In the genomic region with DNA sequence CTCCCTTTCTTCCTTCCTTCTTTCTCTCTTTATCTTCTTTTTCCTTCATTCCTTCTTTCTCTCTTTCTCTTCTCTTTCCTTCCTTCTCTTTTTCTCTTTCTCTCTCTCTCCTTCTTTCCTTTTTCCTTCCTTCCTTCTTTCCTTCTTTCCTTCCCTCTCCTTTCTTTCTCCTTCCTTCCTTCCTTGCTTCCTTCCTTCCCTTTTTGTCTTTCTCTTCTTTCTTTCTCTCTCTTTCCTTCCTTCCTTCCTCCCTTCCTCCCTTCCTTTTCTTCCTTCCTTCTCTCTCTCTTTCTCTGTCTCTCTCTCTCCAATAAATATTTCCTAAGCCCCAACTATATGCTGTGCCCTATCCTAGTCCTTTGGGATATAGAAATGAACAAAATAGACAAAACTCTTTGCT, we compare ENCODE assay signal across 27 cellular contexts.
"Had no signal": no experiment of that assay in that cellular context is flagged by ENCODE, and none has a peak within 500 bp of the region (broad histone marks: within the 10 kb centered on the region; RNA-seq: fewer than 3 reads in every experiment).

No MANE protein-coding gene starts in this region.

- H3K27ac Mint-ChIP-seq: nephron; neural progenitor cell; progenitor cell of endocrine pancreas; stimulated activated effector memory CD8-positive, alpha-beta T cell treated with anti-CD3 and anti-CD28 coated beads, Interleukin-12 subunit alpha, Interleukin-12 subunit beta, amount 100 ng/mL, for 72 hours; stimulated activated naive B cell treated with anti-CD40 and anti-IgM and Interleukin-4, amounts not matched to agents 10 μg/mL and 1 μg/mL and 100 μg/mL, for 72 hours; stimulated activated naive CD8-positive, alpha-beta T cell treated with anti-CD3 and anti-CD28 coated beads, Interleukin-15, Interleukin-2, amounts not matched to agents 100 ng/mL and 50 ng/mL, for 24 hours had no signal

- FAIRE-seq: small intestine, urothelium cell line had no signal

- H3K36me3 ChIP-seq: neural progenitor cell, ovary, right lobe of liver, sigmoid colon, stomach, thoracic aorta, thyroid gland, tibial nerve, upper lobe of left lung, vagina had no signal

- H3K9ac ChIP-seq: neural progenitor cell, parathyroid adenoma had no signal

- H2AFZ ChIP-seq: neural progenitor cell, parathyroid adenoma had no signal

- H3K27me3 ChIP-seq: neural progenitor cell, ovary, right lobe of liver, thyroid gland, upper lobe of left lung, vagina had no signal

- H3K4me3 Mint-ChIP-seq: nephron; neural progenitor cell; stimulated activated effector memory CD8-positive, alpha-beta T cell treated with anti-CD3 and anti-CD28 coated beads, Interleukin-12 subunit alpha, Interleukin-12 subunit beta, amount 100 ng/mL, for 72 hours; stimulated activated naive B cell treated with anti-CD40 and anti-IgM and Interleukin-4, amounts not matched to agents 10 μg/mL and 1 μg/mL and 100 μg/mL, for 72 hours; stimulated activated naive CD8-positive, alpha-beta T cell treated with anti-CD3 and anti-CD28 coated beads, Interleukin-15, Interleukin-2, amounts not matched to agents 100 ng/mL and 50 ng/mL, for 24 hours had no signal

- H3K4me3 ChIP-seq: neural progenitor cell, ovary, psoas muscle, right lobe of liver, sigmoid colon, stomach, thoracic aorta, thyroid gland, tibial nerve, upper lobe of left lung, vagina had no signal

- H3K79me2 ChIP-seq: parathyroid adenoma had no signal

- H3K4me1 Mint-ChIP-seq: nephron; neural progenitor cell; stimulated activated effector memory CD8-positive, alpha-beta T cell treated with anti-CD3 and anti-CD28 coated beads, Interleukin-12 subunit alpha, Interleukin-12 subunit beta, amount 100 ng/mL, for 72 hours had no signal

- H3K36me3 Mint-ChIP-seq: neural progenitor cell; stimulated activated effector memory CD8-positive, alpha-beta T cell treated with anti-CD3 and anti-CD28 coated beads, Interleukin-12 subunit alpha, Interleukin-12 subunit beta, amount 100 ng/mL, for 72 hours; stimulated activated naive B cell treated with anti-CD40 and anti-IgM and Interleukin-4, amounts not matched to agents 10 μg/mL and 1 μg/mL and 100 μg/mL, for 72 hours had no signal

- DNase-seq: occipital lobe; ovary; posterior cingulate gyrus; psoas muscle; right cardiac atrium; right lobe of liver; sigmoid colon; small intestine; stimulated activated CD4-positive, alpha-beta T cell treated with anti-CD3 and anti-CD28 coated beads, Interleukin-15, amount 100 ng/mL, for 24 hours; stimulated activated CD4-positive, alpha-beta T cell treated with anti-CD3 and anti-CD28 coated beads, Interleukin-2, amount 100 ng/mL, for 24 hours; stimulated activated CD4-positive, alpha-beta T cell treated with anti-CD3 and anti-CD28 coated beads, Interleukin-2, amount 100 ng/mL, for 48 hours; stimulated activated CD4-positive, alpha-beta T cell treated with anti-CD3 and anti-CD28 coated beads, Interleukin-4, amount 100 ng/mL, for 24 hours; stimulated activated naive CD4-positive, alpha-beta T cell treated with Interleukin-2 at 50 U/mL for 16 hours; stomach; thyroid gland; upper lobe of left lung had no signal

- H3K27ac ChIP-seq: neural progenitor cell, ovary, parathyroid adenoma, psoas muscle, right lobe of liver, sigmoid colon, stomach, thoracic aorta, thyroid gland, tibial nerve, upper lobe of left lung, vagina had no signal

- H3K4me1 ChIP-seq: neural progenitor cell, parathyroid adenoma, psoas muscle, right lobe of liver, sigmoid colon, stomach, thyroid gland, tibial nerve, upper lobe of left lung, vagina had no signal

- H3K9me3 ChIP-seq: ovary, psoas muscle, right lobe of liver, sigmoid colon, stomach, thoracic aorta, thyroid gland, tibial nerve, upper lobe of left lung, vagina had no signal

- H3K4me2 ChIP-seq: neural progenitor cell had no signal

- H3K9me3 Mint-ChIP-seq: neural progenitor cell; stimulated activated effector memory CD8-positive, alpha-beta T cell treated with anti-CD3 and anti-CD28 coated beads, Interleukin-12 subunit alpha, Interleukin-12 subunit beta, amount 100 ng/mL, for 72 hours; stimulated activated naive B cell treated with anti-CD40 and anti-IgM and Interleukin-4, amounts not matched to agents 10 μg/mL and 1 μg/mL and 100 μg/mL, for 72 hours; stimulated activated naive CD8-positive, alpha-beta T cell treated with anti-CD3 and anti-CD28 coated beads, Interleukin-15, Interleukin-2, amounts not matched to agents 100 ng/mL and 50 ng/mL, for 24 hours had no signal

- ATAC-seq: psoas muscle; right cardiac atrium; stimulated activated effector memory CD8-positive, alpha-beta T cell treated with anti-CD3 and anti-CD28 coated beads, Interleukin-12 subunit alpha, Interleukin-12 subunit beta, amount 100 ng/mL, for 72 hours had no signal
